ENCODE assay signal across 2 cellular contexts in the genomic region with DNA sequence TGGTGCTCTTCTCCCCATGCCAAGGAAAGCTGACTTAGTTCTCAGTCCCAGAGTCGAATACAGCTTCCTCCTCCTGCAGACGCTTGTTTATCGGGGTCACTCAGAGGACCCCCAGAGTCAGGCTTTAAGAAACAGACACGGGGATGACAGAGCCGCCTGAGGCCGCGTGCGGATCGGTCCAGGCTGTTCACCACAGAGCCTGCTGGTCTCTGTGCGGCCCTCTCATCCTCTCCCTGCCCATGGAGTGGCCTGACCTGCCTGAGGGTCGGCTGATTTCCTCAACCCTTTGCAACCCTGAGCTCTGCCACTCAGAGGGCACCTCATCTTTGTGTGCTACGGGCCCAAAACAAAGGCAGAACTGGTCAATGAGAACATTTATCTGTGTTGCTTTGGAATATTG.
TF ChIP-seq lines count a peak whose summit lies in the region.

No MANE protein-coding gene starts in this region.

TF ChIP-seq in GM23338, 12 proteins besides CTCF, POLR2A, EP300 and RAD21:
- TF ChIP-seq NANOG (IDR thresholded peaks at IDR 0.05; ENCODE audit: borderline replicate concordance) (no peak), ZNF331 (CRISPR knock-in tag; IDR thresholded peaks at IDR 0.05; ENCODE audit: low read depth) (no peak), EZH2 (IDR thresholded peaks at IDR 0.05; ENCODE audit: low read depth, unreplicated experiment) (no peak), STAT1 (IDR thresholded peaks at IDR 0.05; ENCODE audit: unreplicated experiment) (no peak), JUNB (IDR thresholded peaks at IDR 0.05; ENCODE audit: unreplicated experiment) (no peak), CREB1 (CRISPR knock-in tag; IDR thresholded peaks at IDR 0.05; ENCODE audit: low read depth) (no peak)

TF ChIP-seq in WTC11, 78 proteins besides CTCF, POLR2A, EP300 and RAD21:
- TF ChIP-seq, protein P1, sequence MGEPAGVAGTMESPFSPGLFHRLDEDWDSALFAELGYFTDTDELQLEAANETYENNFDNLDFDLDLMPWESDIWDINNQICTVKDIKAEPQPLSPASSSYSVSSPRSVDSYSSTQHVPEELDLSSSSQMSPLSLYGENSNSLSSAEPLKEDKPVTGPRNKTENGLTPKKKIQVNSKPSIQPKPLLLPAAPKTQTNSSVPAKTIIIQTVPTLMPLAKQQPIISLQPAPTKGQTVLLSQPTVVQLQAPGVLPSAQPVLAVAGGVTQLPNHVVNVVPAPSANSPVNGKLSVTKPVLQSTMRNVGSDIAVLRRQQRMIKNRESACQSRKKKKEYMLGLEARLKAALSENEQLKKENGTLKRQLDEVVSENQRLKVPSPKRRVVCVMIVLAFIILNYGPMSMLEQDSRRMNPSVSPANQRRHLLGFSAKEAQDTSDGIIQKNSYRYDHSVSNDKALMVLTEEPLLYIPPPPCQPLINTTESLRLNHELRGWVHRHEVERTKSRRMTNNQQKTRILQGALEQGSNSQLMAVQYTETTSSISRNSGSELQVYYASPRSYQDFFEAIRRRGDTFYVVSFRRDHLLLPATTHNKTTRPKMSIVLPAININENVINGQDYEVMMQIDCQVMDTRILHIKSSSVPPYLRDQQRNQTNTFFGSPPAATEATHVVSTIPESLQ (CRISPR knock-in tag; IDR thresholded peaks at IDR 0.05): no peak
- TF ChIP-seq, protein P2, sequence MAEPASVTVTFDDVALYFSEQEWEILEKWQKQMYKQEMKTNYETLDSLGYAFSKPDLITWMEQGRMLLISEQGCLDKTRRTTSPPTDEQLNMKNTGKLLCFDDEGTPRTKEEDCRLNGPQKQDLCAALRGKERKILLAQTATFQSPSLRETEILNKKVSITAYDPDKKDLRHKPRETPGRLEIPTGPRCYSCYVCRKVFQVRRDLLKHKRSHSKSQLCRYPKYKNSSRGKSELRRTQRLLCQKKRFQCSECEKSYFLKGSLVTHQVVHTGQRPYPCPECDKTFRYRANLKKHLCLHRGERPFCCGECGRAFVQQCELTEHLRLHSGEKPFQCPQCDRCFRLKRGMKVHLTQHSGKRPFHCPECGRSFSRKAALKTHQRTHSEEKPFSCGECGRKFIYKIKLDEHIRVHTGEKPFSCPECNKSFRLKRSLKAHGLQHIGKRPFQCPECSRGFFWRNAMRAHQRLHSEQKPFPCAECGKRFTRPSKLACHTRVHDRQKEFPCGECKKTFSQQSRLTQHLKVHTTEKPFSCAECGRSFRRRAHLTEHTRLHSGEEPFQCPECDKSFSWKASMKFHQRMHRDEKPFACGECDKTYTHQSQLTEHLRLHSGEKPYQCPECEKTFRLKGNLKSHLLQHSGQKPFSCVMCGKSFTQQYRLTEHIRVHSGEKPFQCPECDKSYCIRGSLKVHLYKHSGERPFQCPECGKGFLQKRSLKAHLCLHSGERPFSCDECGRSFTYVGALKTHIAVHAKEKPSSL (CRISPR knock-in tag; conservative IDR thresholded peaks at IDR 0.05): no peak
- TF ChIP-seq, protein P3, sequence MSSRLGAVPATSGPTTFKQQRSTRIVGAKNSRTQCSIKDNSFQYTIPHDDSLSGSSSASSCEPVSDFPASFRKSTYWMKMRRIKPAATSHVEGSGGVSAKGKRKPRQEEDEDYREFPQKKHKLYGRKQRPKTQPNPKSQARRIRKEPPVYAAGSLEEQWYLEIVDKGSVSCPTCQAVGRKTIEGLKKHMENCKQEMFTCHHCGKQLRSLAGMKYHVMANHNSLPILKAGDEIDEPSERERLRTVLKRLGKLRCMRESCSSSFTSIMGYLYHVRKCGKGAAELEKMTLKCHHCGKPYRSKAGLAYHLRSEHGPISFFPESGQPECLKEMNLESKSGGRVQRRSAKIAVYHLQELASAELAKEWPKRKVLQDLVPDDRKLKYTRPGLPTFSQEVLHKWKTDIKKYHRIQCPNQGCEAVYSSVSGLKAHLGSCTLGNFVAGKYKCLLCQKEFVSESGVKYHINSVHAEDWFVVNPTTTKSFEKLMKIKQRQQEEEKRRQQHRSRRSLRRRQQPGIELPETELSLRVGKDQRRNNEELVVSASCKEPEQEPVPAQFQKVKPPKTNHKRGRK (CRISPR knock-in tag; IDR thresholded peaks at IDR 0.05; ENCODE audit: borderline replicate concordance): no peak
- no peak for TF ChIP-seq ESRRA (CRISPR knock-in tag; IDR thresholded peaks at IDR 0.05; ENCODE audit: borderline replicate concordance)
- TF ChIP-seq ETV6 (CRISPR knock-in tag; IDR thresholded peaks at IDR 0.05): no peak
- TF ChIP-seq SP1 (CRISPR knock-in tag; conservative IDR thresholded peaks at IDR 0.05): no peak
- no peak for TF ChIP-seq PRRX2 (CRISPR knock-in tag; IDR thresholded peaks at IDR 0.05)
- TF ChIP-seq, protein P4, sequence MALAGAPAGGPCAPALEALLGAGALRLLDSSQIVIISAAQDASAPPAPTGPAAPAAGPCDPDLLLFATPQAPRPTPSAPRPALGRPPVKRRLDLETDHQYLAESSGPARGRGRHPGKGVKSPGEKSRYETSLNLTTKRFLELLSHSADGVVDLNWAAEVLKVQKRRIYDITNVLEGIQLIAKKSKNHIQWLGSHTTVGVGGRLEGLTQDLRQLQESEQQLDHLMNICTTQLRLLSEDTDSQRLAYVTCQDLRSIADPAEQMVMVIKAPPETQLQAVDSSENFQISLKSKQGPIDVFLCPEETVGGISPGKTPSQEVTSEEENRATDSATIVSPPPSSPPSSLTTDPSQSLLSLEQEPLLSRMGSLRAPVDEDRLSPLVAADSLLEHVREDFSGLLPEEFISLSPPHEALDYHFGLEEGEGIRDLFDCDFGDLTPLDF (CRISPR knock-in tag; IDR thresholded peaks at IDR 0.05): no peak
- no peak for TF ChIP-seq KAT7 (CRISPR knock-in tag; IDR thresholded peaks at IDR 0.05; ENCODE audit: borderline replicate concordance)
- TF ChIP-seq RORB (CRISPR knock-in tag; IDR thresholded peaks at IDR 0.05): no peak
- TF ChIP-seq, protein P5, sequence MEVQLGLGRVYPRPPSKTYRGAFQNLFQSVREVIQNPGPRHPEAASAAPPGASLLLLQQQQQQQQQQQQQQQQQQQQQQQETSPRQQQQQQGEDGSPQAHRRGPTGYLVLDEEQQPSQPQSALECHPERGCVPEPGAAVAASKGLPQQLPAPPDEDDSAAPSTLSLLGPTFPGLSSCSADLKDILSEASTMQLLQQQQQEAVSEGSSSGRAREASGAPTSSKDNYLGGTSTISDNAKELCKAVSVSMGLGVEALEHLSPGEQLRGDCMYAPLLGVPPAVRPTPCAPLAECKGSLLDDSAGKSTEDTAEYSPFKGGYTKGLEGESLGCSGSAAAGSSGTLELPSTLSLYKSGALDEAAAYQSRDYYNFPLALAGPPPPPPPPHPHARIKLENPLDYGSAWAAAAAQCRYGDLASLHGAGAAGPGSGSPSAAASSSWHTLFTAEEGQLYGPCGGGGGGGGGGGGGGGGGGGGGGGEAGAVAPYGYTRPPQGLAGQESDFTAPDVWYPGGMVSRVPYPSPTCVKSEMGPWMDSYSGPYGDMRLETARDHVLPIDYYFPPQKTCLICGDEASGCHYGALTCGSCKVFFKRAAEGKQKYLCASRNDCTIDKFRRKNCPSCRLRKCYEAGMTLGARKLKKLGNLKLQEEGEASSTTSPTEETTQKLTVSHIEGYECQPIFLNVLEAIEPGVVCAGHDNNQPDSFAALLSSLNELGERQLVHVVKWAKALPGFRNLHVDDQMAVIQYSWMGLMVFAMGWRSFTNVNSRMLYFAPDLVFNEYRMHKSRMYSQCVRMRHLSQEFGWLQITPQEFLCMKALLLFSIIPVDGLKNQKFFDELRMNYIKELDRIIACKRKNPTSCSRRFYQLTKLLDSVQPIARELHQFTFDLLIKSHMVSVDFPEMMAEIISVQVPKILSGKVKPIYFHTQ (CRISPR knock-in tag; IDR thresholded peaks at IDR 0.05): no peak
- TF ChIP-seq GTF2I (CRISPR knock-in tag; conservative IDR thresholded peaks at IDR 0.05): no peak
- no peak for TF ChIP-seq GRHL2 (CRISPR knock-in tag; IDR thresholded peaks at IDR 0.05; ENCODE audit: insufficient replicate concordance, severe bottlenecking)
- TF ChIP-seq, protein P6, sequence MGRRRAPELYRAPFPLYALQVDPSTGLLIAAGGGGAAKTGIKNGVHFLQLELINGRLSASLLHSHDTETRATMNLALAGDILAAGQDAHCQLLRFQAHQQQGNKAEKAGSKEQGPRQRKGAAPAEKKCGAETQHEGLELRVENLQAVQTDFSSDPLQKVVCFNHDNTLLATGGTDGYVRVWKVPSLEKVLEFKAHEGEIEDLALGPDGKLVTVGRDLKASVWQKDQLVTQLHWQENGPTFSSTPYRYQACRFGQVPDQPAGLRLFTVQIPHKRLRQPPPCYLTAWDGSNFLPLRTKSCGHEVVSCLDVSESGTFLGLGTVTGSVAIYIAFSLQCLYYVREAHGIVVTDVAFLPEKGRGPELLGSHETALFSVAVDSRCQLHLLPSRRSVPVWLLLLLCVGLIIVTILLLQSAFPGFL (CRISPR knock-in tag; IDR thresholded peaks at IDR 0.05; ENCODE audit: borderline replicate concordance): no peak
- TF ChIP-seq CBFB (CRISPR knock-in tag; IDR thresholded peaks at IDR 0.05; ENCODE audit: low read depth): no peak
- TF ChIP-seq, protein P7, sequence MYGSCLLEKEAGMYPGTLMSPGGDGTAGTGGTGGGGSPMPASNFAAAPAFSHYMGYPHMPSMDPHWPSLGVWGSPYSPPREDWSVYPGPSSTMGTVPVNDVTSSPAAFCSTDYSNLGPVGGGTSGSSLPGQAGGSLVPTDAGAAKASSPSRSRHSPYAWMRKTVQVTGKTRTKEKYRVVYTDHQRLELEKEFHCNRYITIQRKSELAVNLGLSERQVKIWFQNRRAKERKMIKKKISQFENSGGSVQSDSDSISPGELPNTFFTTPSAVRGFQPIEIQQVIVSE (CRISPR knock-in tag; IDR thresholded peaks at IDR 0.05; ENCODE audit: borderline replicate concordance): no peak
- TF ChIP-seq GABPB1 (CRISPR knock-in tag; IDR thresholded peaks at IDR 0.05): no peak
